Comparison of ENCODE assay signal across 8 cellular contexts in genomic region chr14:24307575-24308341, GRCh38. TPM values are rescaled to one million over a fixed set of nuclear protein-coding genes. Genes with fewer than 3 reads are reported as not detected.
A peak's percentile ranks its signal among the peaks of the same experiment; 100 is the strongest.
DNase-seq lines count a peak whose midpoint lies in the region; ATAC-seq and TF ChIP-seq lines count a peak whose summit lies in the region.

A gene with protein sequence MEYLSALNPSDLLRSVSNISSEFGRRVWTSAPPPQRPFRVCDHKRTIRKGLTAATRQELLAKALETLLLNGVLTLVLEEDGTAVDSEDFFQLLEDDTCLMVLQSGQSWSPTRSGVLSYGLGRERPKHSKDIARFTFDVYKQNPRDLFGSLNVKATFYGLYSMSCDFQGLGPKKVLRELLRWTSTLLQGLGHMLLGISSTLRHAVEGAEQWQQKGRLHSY (minus strand): TSS chr14:24307977. CDS start chr14:24307858, 119 bp downstream.

- no peak within 1 kb of the TSS for H2AFZ ChIP-seq in OCI-LY7 (ENCODE audit: low read length)

- H3K9me3 Mint-ChIP-seq in activated T-cell treated with anti-CD3 and anti-CD28 coated beads, Interleukin-2, amount 50 U/mL, for 72 hours, result no peaks in the 10 kb centered on the region
- no peaks in the 10 kb centered on the region for H3K9me3 Mint-ChIP-seq in natural killer cell

- no peak for TF ChIP-seq POLR2A in vagina (IDR thresholded peaks at IDR 0.05)

- H3K4me3 ChIP-seq in OCI-LY7 (ENCODE audit: low read depth, low read length, poor library complexity, severe bottlenecking) (no peak within 1 kb of the TSS), esophagus (ENCODE audit: low read depth in 1 of 2, low read length in 2 of 2) (no peak within 1 kb of the TSS), vagina (no peak within 1 kb of the TSS)

- POLR2A ChIA-PET in OCI-LY7 (lab: Charles Lee), result interaction anchor here (0.6 to 1.4 kb wide), 4 partner anchors 8 to 321 kb away, joined by 3 to 4 read pairs (median 3); partner anchors contain the start of genes DHRS1 and NOP9

- no peak within 1 kb of the TSS for H3K27ac ChIP-seq in OCI-LY7 (ENCODE audit: low read depth, low read length, poor library complexity, severe bottlenecking)
- peak within 1 kb of the TSS in 1 of 2 donors; percentile 35 for H3K27ac ChIP-seq in esophagus (ENCODE audit: low read depth in 2 of 2, low read length in 1 of 2)
- peak within 1 kb of the TSS; percentile 87 for H3K27ac ChIP-seq in vagina

- H3K9me3 ChIP-seq in OCI-LY7 (ENCODE audit: low read length), result no peaks in the 10 kb centered on the region
- no peaks in the 10 kb centered on the region for H3K9me3 ChIP-seq in esophagus (ENCODE audit: control insufficient read depth in 2 of 2, insufficient read depth in 1 of 2, low read depth in 1 of 2, low read length in 1 of 2)
- H3K9me3 ChIP-seq in vagina, result no peaks in the 10 kb centered on the region

- H4K20me1 ChIP-seq in OCI-LY7 (ENCODE audit: insufficient read depth, low read length), result no peaks in the 10 kb centered on the region

- H3K27me3 Mint-ChIP-seq in activated T-cell treated with anti-CD3 and anti-CD28 coated beads, Interleukin-2, amount 50 U/mL, for 72 hours (ENCODE audit: low read depth), result no peaks in the 10 kb centered on the region
- H3K27me3 Mint-ChIP-seq in natural killer cell (ENCODE audit: low read depth in 2 of 2), result no peaks in the 10 kb centered on the region

- H3K4me3 Mint-ChIP-seq in activated T-cell treated with anti-CD3 and anti-CD28 coated beads, Interleukin-2, amount 50 U/mL, for 72 hours, result no peak within 1 kb of the TSS
- peak within 1 kb of the TSS; percentile 36 for H3K4me3 Mint-ChIP-seq in natural killer cell

- TF ChIP-seq CTCF in OCI-LY7 (conservative IDR thresholded peaks at IDR 0.05; ENCODE audit: low read length) (peak; percentile 98), natural killer cell (IDR thresholded peaks at IDR 0.05) (peak; percentile 96), vagina (IDR thresholded peaks at IDR 0.05) (peak in 2 of 3 experiments; percentile 70 to 79)

- peak within 1 kb of the TSS; percentile 12 for H3K27ac Mint-ChIP-seq in activated T-cell treated with anti-CD3 and anti-CD28 coated beads, Interleukin-2, amount 50 U/mL, for 72 hours
- H3K27ac Mint-ChIP-seq in natural killer cell, result peak within 1 kb of the TSS; percentile 74 to 96

- no peak within 1 kb of the TSS for H3K4me2 ChIP-seq in OCI-LY7 (ENCODE audit: low read length)

- H3K27me3 ChIP-seq in esophagus (ENCODE audit: control insufficient read depth in 1 of 2, insufficient read depth in 2 of 2, low read length in 2 of 2), result no peaks in the 10 kb centered on the region
- no peaks in the 10 kb centered on the region for H3K27me3 ChIP-seq in vagina

- 46 to 58% methylated on average over 6 of the region's 6 CpGs for WGBS in esophagus, 2 donors

- H3K4me1 ChIP-seq in OCI-LY7 (ENCODE audit: insufficient read depth, low read length, poor library complexity, severe bottlenecking) (peaks cover 24% of the 10 kb centered on the region), esophagus (ENCODE audit: control insufficient read depth in 2 of 2, insufficient read depth in 2 of 2, low read length in 1 of 2) (peaks cover 3 to 28% of the 10 kb centered on the region in 2 donors), vagina (peaks cover 50% of the 10 kb centered on the region)

- CTCF ChIA-PET in OCI-LY7 (lab: Charles Lee; ENCODE audit: unreplicated experiment), result interaction anchor here (0.5 to 3.1 kb wide), 9 partner anchors 15 to 135 kb away, joined by 3 to 17 read pairs (median 3); partner anchors contain the start of genes RABGGTA and TINF2

- intact Hi-C loops in OCI-LY7 (cut with micrococcal nuclease; ENCODE audit: unreplicated experiment), result no loop called here
- intact Hi-C loops in natural killer cell (cut with micrococcal nuclease), result no loop called here
- intact Hi-C loops in vagina (cut with DNase I), result no loop called here

- DNase-seq in D341Med (ENCODE audit: low spot score) (peak; percentile 84), OCI-LY7 (ENCODE audit: low spot score) (peak; percentile 67), natural killer cell (no peak), vagina (ENCODE audit: extremely low spot score in 2 of 2) (no peak)
- DNase-seq in activated T-cell treated with anti-CD3 and anti-CD28 coated beads, Interleukin-2, amount 50 U/mL, for 72 hours, result peak; percentile 57 to 72

- H3K36me3 Mint-ChIP-seq in activated T-cell treated with anti-CD3 and anti-CD28 coated beads, Interleukin-2, amount 50 U/mL, for 72 hours (ENCODE audit: insufficient read depth in 2 of 2), result peaks cover 5 to 37% of the 10 kb centered on the region in 2 donors
- H3K36me3 Mint-ChIP-seq in natural killer cell, result peaks cover 10% of the 10 kb centered on the region

- H3K36me3 ChIP-seq in OCI-LY7 (ENCODE audit: insufficient read depth, low read length), result peaks cover 94% of the 10 kb centered on the region
- H3K36me3 ChIP-seq in esophagus (ENCODE audit: control insufficient read depth in 2 of 2, insufficient read depth in 2 of 2, low read length in 1 of 2), result peaks cover 10 to 38% of the 10 kb centered on the region in 2 donors
- H3K36me3 ChIP-seq in vagina, result peaks cover 0 to 45% of the 10 kb centered on the region in 2 donors

- ATAC-seq in HG02852 (IDR thresholded peaks at IDR 0.05; ENCODE audit: unreplicated experiment), result peak; percentile 35
- peak in 1 of 2 donors; percentile 17 for ATAC-seq in activated T-cell treated with anti-CD3 and anti-CD28 coated beads, Interleukin-2, amount 50 U/mL, for 72 hours (replicated peaks in 1 of 2)
- ATAC-seq in natural killer cell, result peak; percentile 24 to 45 (median 31)
- no peak for ATAC-seq in HG02763 (IDR thresholded peaks at IDR 0.05; ENCODE audit: unreplicated experiment)

- no peaks in the 10 kb centered on the region for H3K9me2 ChIP-seq in OCI-LY7 (ENCODE audit: insufficient read depth, low read length)

- BruUV-seq in OCI-LY7 (replicated peaks; lab: Mats Ljungman, UMichigan), result no TSS peak

- H3K4me1 Mint-ChIP-seq in activated T-cell treated with anti-CD3 and anti-CD28 coated beads, Interleukin-2, amount 50 U/mL, for 72 hours (ENCODE audit: low read depth), result peaks cover 49% of the 10 kb centered on the region
- peaks cover 39 to 60% of the 10 kb centered on the region in 2 donors for H3K4me1 Mint-ChIP-seq in natural killer cell

- H3K79me2 ChIP-seq in OCI-LY7 (ENCODE audit: insufficient read depth, low read depth, low read length), result no peaks in the 10 kb centered on the region

RNA-seq across cellular contexts. Expression of the gene that starts here (rescaled TPM):
- total RNA-seq in OCI-LY7 (2014; rRNA removed; shearing (Covaris generic)), result not detected in 2 replicates
- total RNA-seq in OCI-LY7 (2022) (1.6 and 3.2 TPM in 2 replicates), natural killer cell (10 to 100 TPM; 40.0 to 59.6 (median 46.6) TPM), vagina (16.0 TPM)
- total RNA-seq in activated T-cell treated with anti-CD3 and anti-CD28 coated beads, Interleukin-2, amount 50 U/mL, for 72 hours, result 10 to 100 TPM; 11.6 to 12.9 TPM
- 10 to 100 TPM; 24.3 TPM for polyA plus RNA-seq in esophagus

Comparison
In these comparisons a context has a peak if more than half of its experiments do, and no peak if none do; other contexts are left out.
1. DNase-seq: peak in D341Med (single experiment), OCI-LY7 (single experiment) and activated T-cell treated with anti-CD3 and anti-CD28 coated beads, Interleukin-2, amount 50 U/mL, for 72 hours (2 of 2); none in natural killer cell (single experiment) and vagina (0 of 2).
2. Peak in every context shown above with its lines, with median percentiles within 50 percentile points of each other: CTCF ChIP-seq.